In the genomic region with DNA sequence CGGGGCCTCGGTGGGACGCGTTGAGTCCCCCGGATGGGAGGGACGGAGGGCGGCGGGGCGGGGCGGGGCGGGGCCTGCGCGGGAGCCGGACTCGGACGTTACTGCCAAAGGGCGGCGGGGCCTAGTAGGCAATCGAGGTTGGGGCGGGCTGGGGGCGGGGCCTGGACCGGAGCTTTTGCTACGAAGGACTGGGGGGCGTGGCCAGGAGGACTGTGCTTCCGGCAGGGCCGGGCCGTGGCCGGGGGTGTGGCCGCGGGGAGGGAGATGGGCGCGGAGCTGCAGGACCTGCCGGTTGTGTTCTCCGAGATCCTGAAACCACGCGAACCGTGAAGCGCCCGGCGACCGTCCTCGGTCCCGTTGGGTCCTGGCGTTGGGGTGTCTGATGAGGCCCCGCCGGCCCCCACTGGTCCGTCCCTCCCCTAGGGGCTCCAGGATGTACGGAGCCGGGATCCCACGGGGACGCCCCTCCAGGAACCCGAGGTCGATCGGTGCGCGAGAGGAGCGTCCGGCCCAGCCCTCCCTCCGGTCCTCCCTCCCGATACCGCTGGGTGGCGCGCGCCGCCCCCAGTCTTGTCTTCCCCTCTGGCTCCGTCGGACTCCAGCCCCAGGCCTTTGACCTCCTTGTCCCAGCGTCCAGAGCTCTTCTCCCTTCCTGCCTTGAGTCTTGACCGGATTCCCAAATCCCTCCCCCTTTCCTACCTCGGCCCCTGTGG, we compare ENCODE assay signal across 8 cellular contexts. TPM values are rescaled to one million over a fixed set of nuclear protein-coding genes. Genes with fewer than 3 reads are reported as not detected.
DNase-seq lines count a peak whose midpoint lies in the region; ATAC-seq and TF ChIP-seq lines count a peak whose summit lies in the region.

No MANE protein-coding gene starts in this region.

- H3K27ac ChIP-seq in A673 (ENCODE audit: low read depth, low read length, poor library complexity, severe bottlenecking) (peak overlapping the region; percentile 64), gastrocnemius medialis (peak overlapping the region; percentile 89 to 98 (median 92))

- H3K4me3 Mint-ChIP-seq in brain = peak overlapping the region; percentile 87 to 95 (median 91)

- H3K4me3 ChIP-seq in A673 (ENCODE audit: low read depth, low read length, poor library complexity, severe bottlenecking) (peak overlapping the region; percentile 61), iPS-11a (ENCODE audit: low read depth, low read length) (peak overlapping the region; percentile 69), gastrocnemius medialis (peak overlapping the region; percentile 71 to 98 (median 82))

- H3K4me1 Mint-ChIP-seq in brain = peaks cover 15% of the 10 kb centered on the region

- intact Hi-C loops in A673 (cut with micrococcal nuclease; ENCODE audit: unreplicated experiment) (loop anchor here (5.0 kb wide), 1 partner anchor 172 kb away; no protein-coding TSS in a partner anchor), gastrocnemius medialis (cut with DNase I; ENCODE audit: low total_unique reads) (loop anchor here (1.0 to 5.0 kb wide), 3 partner anchors 24 to 177 kb away; a partner anchor contains a TSS)

- peak; percentile 99 for DNase-seq in A673 (ENCODE audit: low spot score)
- peak; percentile 89 to 96 for DNase-seq in NCI-H2081 (lab: John Stamatoyannopoulos, UW)
- peak; percentile 99 for DNase-seq in T1000 (lab: John Stamatoyannopoulos, UW)
- DNase-seq in gastrocnemius medialis = peak; percentile 97 to 98

- TF ChIP-seq CTCF in A673 (conservative IDR thresholded peaks at IDR 0.05; ENCODE audit: low read depth, low read length) (peak; percentile 73), brain (conservative IDR thresholded peaks at IDR 0.05) (peak; percentile 73 to 80), gastrocnemius medialis (IDR thresholded peaks at IDR 0.05 in 4 of 5, conservative IDR thresholded peaks at IDR 0.05 in 1 of 5) (peak; percentile 51 to 79 (median 71))

- TF ChIP-seq POLR2A in gastrocnemius medialis (IDR thresholded peaks at IDR 0.05) = peak; percentile 54 to 56

- peaks cover 0 to 2% (median 0%) of the 10 kb centered on the region in 5 experiments for H3K9me3 Mint-ChIP-seq in brain

- H3K36me3 ChIP-seq in A673 (ENCODE audit: insufficient read depth, low read length, poor library complexity, severe bottlenecking) (no peaks in the 10 kb centered on the region), gastrocnemius medialis (no peaks in the 10 kb centered on the region)

- H3K27me3 ChIP-seq in A673 (replicated peaks; ENCODE audit: insufficient read depth, low read depth, low read length, poor library complexity) (no peaks in the 10 kb centered on the region), gastrocnemius medialis (no peaks in the 10 kb centered on the region)

- ATAC-seq in GM18520 (IDR thresholded peaks at IDR 0.05; ENCODE audit: unreplicated experiment) (peak; percentile 47), HG03045 (IDR thresholded peaks at IDR 0.05; ENCODE audit: unreplicated experiment) (peak; percentile 58), gastrocnemius medialis (peak; percentile 81 to 84)

- in situ Hi-C loops in gastrocnemius medialis (cut with MboI; ENCODE audit: low sequenced_read_pairs in 4 of 4) = no loop called here

- BruUV-seq in A673 (replicated peaks; lab: Mats Ljungman, UMichigan) = no TSS peak

- H3K27me3 Mint-ChIP-seq in brain = peaks cover 9% of the 10 kb centered on the region

- H3K9me3 ChIP-seq in A673 (ENCODE audit: low read depth, low read length, poor library complexity, severe bottlenecking) = no peaks in the 10 kb centered on the region
- H3K9me3 ChIP-seq in gastrocnemius medialis = no peaks in the 10 kb centered on the region

- H3K27ac Mint-ChIP-seq in brain = peak overlapping the region; percentile 79 to 91 (median 89)

- peaks cover 11% of the 10 kb centered on the region for H3K4me1 ChIP-seq in A673 (ENCODE audit: insufficient read depth, low read length, poor library complexity, severe bottlenecking)
- peaks cover 5% of the 10 kb centered on the region in 2 donors for H3K4me1 ChIP-seq in gastrocnemius medialis

- CTCF ChIA-PET in A673 (lab: Charles Lee) = interaction anchor here (0.5 to 2.4 kb wide), 5 partner anchors 16 to 228 kb away, joined by 3 to 16 read pairs (median 4); no protein-coding TSS in a partner anchor

- peaks cover 19% of the 10 kb centered on the region for H3K36me3 Mint-ChIP-seq in brain

- POLR2A ChIA-PET in A673 (lab: Charles Lee; ENCODE audit: low non-redundant PET) = interaction anchor here (0.6 to 0.9 kb wide), 2 partner anchors 16 to 369 kb away, joined by 3 to 5 read pairs; no protein-coding TSS in a partner anchor

RNA-seq across cellular contexts. Expression of a gene that starts 0.6 kb away (rescaled TPM):
- 3.4 and 4.7 TPM in 2 replicates for total RNA-seq in A673 (2021)
- polyA plus RNA-seq in brain (ENCODE audit: insufficient read depth, low read depth, low replicate concordance) = 5.2 TPM
- 10 to 100 TPM; 23.3 to 42.4 (median 36.2) TPM for total RNA-seq in gastrocnemius medialis

RNA-seq across cellular contexts. Expression of a gene that starts 9.2 kb away (rescaled TPM):
- total RNA-seq in A673 (2021) = not detected in 2 replicates
- polyA plus RNA-seq in brain (ENCODE audit: insufficient read depth, low read depth, low replicate concordance) = not detected
- total RNA-seq in gastrocnemius medialis = not detected

RNA-seq across cellular contexts. Expression of a gene that starts 20.1 kb away (rescaled TPM):
- not detected in 2 replicates for total RNA-seq in A673 (2021)
- polyA plus RNA-seq in brain (ENCODE audit: insufficient read depth, low read depth, low replicate concordance) = 3.0 TPM
- not detected for total RNA-seq in gastrocnemius medialis

RNA-seq across cellular contexts. Expression of a gene that starts 23.6 kb away (rescaled TPM):
- 250 and 275 TPM in 2 replicates for total RNA-seq in A673 (2021)
- polyA plus RNA-seq in brain (ENCODE audit: insufficient read depth, low read depth, low replicate concordance) = 237 TPM
- 100 to 1,000 TPM; 306 to 608 (median 365) TPM for total RNA-seq in gastrocnemius medialis

RNA-seq across cellular contexts. Expression of a gene that starts 44.0 kb away (rescaled TPM):
- total RNA-seq in A673 (2021) (not detected in 2 replicates), gastrocnemius medialis (not detected)
- not detected for polyA plus RNA-seq in brain (ENCODE audit: insufficient read depth, low read depth, low replicate concordance)

Comparison
In these comparisons a context has a peak if more than half of its experiments do, and no peak if none do; other contexts are left out.
1. Peak in every context shown above with its lines: DNase-seq, ATAC-seq, H3K4me3 ChIP-seq and H3K27ac ChIP-seq.